10 cellular contexts compared by ENCODE assay signal in the genomic region with DNA sequence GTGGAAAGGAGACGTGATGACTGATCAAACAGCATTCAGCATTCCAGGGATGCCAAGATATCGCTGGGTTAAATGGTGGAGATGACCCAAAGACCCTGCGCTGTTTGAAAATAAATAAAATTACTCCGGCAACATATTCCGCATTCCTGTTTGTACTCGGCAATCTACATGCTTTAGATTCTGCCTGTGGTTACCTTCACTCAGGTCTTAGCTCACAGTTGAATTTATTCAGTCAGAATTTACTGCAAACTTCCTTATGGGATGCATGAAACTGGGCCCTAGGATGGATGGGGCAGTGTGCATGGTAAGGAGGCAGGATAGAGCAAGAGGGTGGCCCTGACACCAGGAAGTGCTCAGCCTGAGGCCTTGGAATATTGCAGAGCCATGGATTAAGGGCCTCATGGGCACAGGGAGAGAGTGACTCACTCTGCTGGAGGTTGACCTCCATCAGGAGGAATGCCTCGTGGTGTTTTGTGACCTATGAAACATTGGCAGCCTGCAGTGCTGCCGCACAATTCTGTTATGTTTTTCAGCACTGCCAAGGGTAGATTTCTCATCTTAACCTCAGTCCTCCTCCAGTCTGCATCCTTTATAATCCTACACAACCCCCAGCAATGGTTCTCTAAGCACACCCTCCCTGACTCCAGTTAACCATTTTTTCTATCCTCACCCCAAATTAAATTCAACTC.
A peak's percentile ranks its signal among the peaks of the same experiment; 100 is the strongest.
DNase-seq lines count a peak whose midpoint lies in the region; ATAC-seq, FAIRE-seq and TF ChIP-seq lines count a peak whose summit lies in the region.
"Had no signal": no experiment of that assay in that cellular context is flagged by ENCODE, and none has a peak within 500 bp of the region (broad histone marks: within the 10 kb centered on the region; RNA-seq: fewer than 3 reads in every experiment).

No MANE protein-coding gene starts in this region.

- H2AFZ ChIP-seq in HepG2 (ENCODE audit: low read length) = peak overlapping the region; percentile 11

- no peaks in the 10 kb centered on the region for H3K27me3 ChIP-seq in bronchial epithelial cell (ENCODE audit: control insufficient read depth, insufficient read depth, low read length)
- no peaks in the 10 kb centered on the region for H3K27me3 ChIP-seq in HepG2 (ENCODE audit: control insufficient read depth in 1 of 2, insufficient read depth in 2 of 2, low read length in 2 of 2)
- no peaks in the 10 kb centered on the region for H3K27me3 ChIP-seq in testis

- H3K36me3 Mint-ChIP-seq in activated naive CD8-positive, alpha-beta T cell treated with anti-CD3 and anti-CD28 coated beads, Interleukin-2, amount 50 U/mL, for 24 hours (ENCODE audit: low read depth) = no peaks in the 10 kb centered on the region

- TF ChIP-seq POLR2A in HepG2 (IDR thresholded peaks at IDR 0.05; ENCODE audit: insufficient read depth in 1 of 2, low read depth in 2 of 2, low read length in 2 of 2) (peak; percentile 29 to 47; a peak in 2 of 4 replicates), testis (IDR thresholded peaks at IDR 0.05) (no peak)

- no TSS peak for BruUV-seq in HepG2 (replicated peaks; lab: Mats Ljungman, UMichigan)

- intact Hi-C loops in HepG2 (cut with micrococcal nuclease; ENCODE audit: unreplicated experiment) = loop anchor here (2.0 to 10.0 kb wide), 2 partner anchors 37 to 137 kb away; no protein-coding TSS in a partner anchor
- intact Hi-C loops in testis (cut with DNase I; ENCODE audit: low total_unique reads) = no loop called here

- H3K27ac ChIP-seq in HepG2 (ENCODE audit: extremely low read length, insufficient read depth, low read length) (peak overlapping the region; percentile 57), testis (peak overlapping the region in 1 of 2 donors; percentile 69)

- H3K4me3 ChIP-seq in bronchial epithelial cell (ENCODE audit: low read depth, low read length) (no peak overlapping the region), HepG2 (replicated peaks in 1 of 3; ENCODE audit: insufficient read depth in 1 of 3, low read depth in 2 of 3, low read length in 3 of 3) (peak overlapping the region; percentile 0 to 6 (median 5); a peak in 3 of 6 replicates), testis (no peak overlapping the region)

- peak overlapping the region; percentile 59 for H3K4me2 ChIP-seq in HepG2 (ENCODE audit: low read depth, low read length)

- FAIRE-seq in bronchial epithelial cell (lab: Jason Lieb, UNC) (no peak), HepG2 (lab: Jason Lieb, UNC) (no peak)

- no peaks in the 10 kb centered on the region for H4K20me1 ChIP-seq in HepG2 (ENCODE audit: insufficient read depth, low read length)

- H3K4me1 Mint-ChIP-seq in activated naive CD8-positive, alpha-beta T cell treated with anti-CD3 and anti-CD28 coated beads, Interleukin-2, amount 50 U/mL, for 24 hours = no peaks in the 10 kb centered on the region

- H3K9ac ChIP-seq in HepG2 (ENCODE audit: insufficient read depth, low read depth, low read length) = peak overlapping the region; percentile 30

- in situ Hi-C loops in HepG2 (cut with HindIII; ENCODE audit: extremely low pct_ligation_motif_present, low pct_unique_long_range_greater_than_20kb) = no loop called here

- TF ChIP-seq CTCF in bronchial epithelial cell (IDR thresholded peaks at IDR 0.05; ENCODE audit: insufficient read depth, low read length, severe bottlenecking) (no peak), HepG2 (CRISPR knock-in tag; IDR thresholded peaks at IDR 0.05) (0 out of 2 replicates have a peak, but pooled peaks have one; percentile 12), testis (IDR thresholded peaks at IDR 0.05) (no peak)

- POLR2A ChIA-PET in HepG2 (lab: Yijun Ruan, JAX) = interaction anchor here (0.8 to 3.5 kb wide), 15 partner anchors 12 to 583 kb away, joined by 3 to 21 read pairs (median 4); partner anchors contain the start of gene IRS1

- H3K79me2 ChIP-seq in HepG2 (ENCODE audit: insufficient read depth, low read length) = no peaks in the 10 kb centered on the region

- CTCF ChIA-PET in HepG2 (lab: Yijun Ruan, JAX; ENCODE audit: low intra/inter-chr PET ratio, low total read pairs) = no interaction called here

- H3K4me3 Mint-ChIP-seq in activated naive CD8-positive, alpha-beta T cell treated with anti-CD3 and anti-CD28 coated beads, Interleukin-2, amount 50 U/mL, for 24 hours = no peak overlapping the region
- H3K4me3 Mint-ChIP-seq: stimulated activated naive CD8-positive, alpha-beta T cell treated with anti-CD3 and anti-CD28 coated beads, Interleukin-15, Interleukin-2, amounts not matched to agents 100 ng/mL and 50 ng/mL, for 24 hours had no signal

- peaks cover under 1% of the 10 kb centered on the region for H3K27me3 Mint-ChIP-seq in activated naive CD8-positive, alpha-beta T cell treated with anti-CD3 and anti-CD28 coated beads, Interleukin-2, amount 50 U/mL, for 24 hours

- DNase-seq in HS-5 (ENCODE audit: low read depth) (peak; percentile 74), bronchial epithelial cell (ENCODE audit: low read depth) (peak; percentile 70), HepG2 (ENCODE audit: low spot score) (peak; percentile 89), testis (peak; percentile 28), NCI-H2196 (lab: John Stamatoyannopoulos, UW; ENCODE audit: unreplicated experiment) (no peak)
- no peak for DNase-seq in activated CD8-positive, alpha-beta memory T cell treated with anti-CD3 and anti-CD28 coated beads for 24 hours
- no peak for DNase-seq in activated naive CD8-positive, alpha-beta T cell treated with anti-CD3 and anti-CD28 coated beads, Interleukin-2, amount 50 U/mL, for 24 hours
- DNase-seq: NCI-H1436 treated with DMSO at 0.1 percent for 48 hours had no signal

- no peak overlapping the region for H3K27ac Mint-ChIP-seq in activated naive CD8-positive, alpha-beta T cell treated with anti-CD3 and anti-CD28 coated beads, Interleukin-2, amount 50 U/mL, for 24 hours
- H3K27ac Mint-ChIP-seq: stimulated activated naive CD8-positive, alpha-beta T cell treated with anti-CD3 and anti-CD28 coated beads, Interleukin-15, Interleukin-2, amounts not matched to agents 100 ng/mL and 50 ng/mL, for 24 hours had no signal

- H3K9me3 ChIP-seq in HepG2 (ENCODE audit: low read length) = no peaks in the 10 kb centered on the region
- no peaks in the 10 kb centered on the region for H3K9me3 ChIP-seq in testis

- no peaks in the 10 kb centered on the region for H3K9me3 Mint-ChIP-seq in activated naive CD8-positive, alpha-beta T cell treated with anti-CD3 and anti-CD28 coated beads, Interleukin-2, amount 50 U/mL, for 24 hours

- H3K4me1 ChIP-seq in HepG2 (ENCODE audit: insufficient read depth, low read length) (peaks cover 27% of the 10 kb centered on the region), testis (no peaks in the 10 kb centered on the region)

- ATAC-seq in HepG2 (peak; percentile 99), HG02973 (IDR thresholded peaks at IDR 0.05; ENCODE audit: unreplicated experiment) (no peak)
- no peak for ATAC-seq in activated naive CD8-positive, alpha-beta T cell treated with anti-CD3 and anti-CD28 coated beads, Interleukin-2, amount 50 U/mL, for 24 hours

- no peaks in the 10 kb centered on the region for H3K36me3 ChIP-seq in bronchial epithelial cell (ENCODE audit: control insufficient read depth, insufficient read depth, low read length)
- H3K36me3 ChIP-seq in HepG2 (replicated peaks in 1 of 2; ENCODE audit: control insufficient read depth in 1 of 2, insufficient read depth in 2 of 2, low read length in 2 of 2) = no peaks in the 10 kb centered on the region
- no peaks in the 10 kb centered on the region for H3K36me3 ChIP-seq in testis (ENCODE audit: low read depth, missing control alignments)

- TF ChIP-seq EP300 in HepG2 (IDR thresholded peaks at IDR 0.05; ENCODE audit: low read depth in 2 of 2, low read length in 2 of 2) = peak in 1 of 2 experiments; percentile 58; a peak in 2 of 4 replicates
- TF ChIP-seq EP300 in HepG2 (CRISPR knock-in tag; IDR thresholded peaks at IDR 0.05; ENCODE audit: borderline replicate concordance) = peak; percentile 69; the same call in 1 of the 2 replicates

- no peak for TF ChIP-seq RAD21 in HepG2 (CRISPR knock-in tag; IDR thresholded peaks at IDR 0.05)

- 12% methylated on average over 8 of the region's 8 CpGs for WGBS in HepG2 (ENCODE audit: low lambda C conversion rate)
- 40 to 47% methylated on average over 8 of the region's 8 CpGs for WGBS in testis, 2 donors

TF ChIP-seq in HepG2, 621 proteins besides CTCF, POLR2A, EP300 and RAD21 (continues in another document):
- TF ChIP-seq POLR2AphosphoS5 (IDR thresholded peaks at IDR 0.05; ENCODE audit: low read depth, low read length) = no peak
- 0 out of 2 replicates have a peak, but pooled peaks have one; percentile 76 for TF ChIP-seq ZNF557 (CRISPR knock-in tag; IDR thresholded peaks at IDR 0.05)
- TF ChIP-seq NCOR1 (IDR thresholded peaks at IDR 0.05; ENCODE audit: borderline replicate concordance, low read length) = no peak
- TF ChIP-seq ZNF446 (CRISPR knock-in tag; IDR thresholded peaks at IDR 0.05) = no peak
- TF ChIP-seq ATF3 (CRISPR knock-in tag; IDR thresholded peaks at IDR 0.05) = peak; percentile 91
- TF ChIP-seq, protein P1, sequence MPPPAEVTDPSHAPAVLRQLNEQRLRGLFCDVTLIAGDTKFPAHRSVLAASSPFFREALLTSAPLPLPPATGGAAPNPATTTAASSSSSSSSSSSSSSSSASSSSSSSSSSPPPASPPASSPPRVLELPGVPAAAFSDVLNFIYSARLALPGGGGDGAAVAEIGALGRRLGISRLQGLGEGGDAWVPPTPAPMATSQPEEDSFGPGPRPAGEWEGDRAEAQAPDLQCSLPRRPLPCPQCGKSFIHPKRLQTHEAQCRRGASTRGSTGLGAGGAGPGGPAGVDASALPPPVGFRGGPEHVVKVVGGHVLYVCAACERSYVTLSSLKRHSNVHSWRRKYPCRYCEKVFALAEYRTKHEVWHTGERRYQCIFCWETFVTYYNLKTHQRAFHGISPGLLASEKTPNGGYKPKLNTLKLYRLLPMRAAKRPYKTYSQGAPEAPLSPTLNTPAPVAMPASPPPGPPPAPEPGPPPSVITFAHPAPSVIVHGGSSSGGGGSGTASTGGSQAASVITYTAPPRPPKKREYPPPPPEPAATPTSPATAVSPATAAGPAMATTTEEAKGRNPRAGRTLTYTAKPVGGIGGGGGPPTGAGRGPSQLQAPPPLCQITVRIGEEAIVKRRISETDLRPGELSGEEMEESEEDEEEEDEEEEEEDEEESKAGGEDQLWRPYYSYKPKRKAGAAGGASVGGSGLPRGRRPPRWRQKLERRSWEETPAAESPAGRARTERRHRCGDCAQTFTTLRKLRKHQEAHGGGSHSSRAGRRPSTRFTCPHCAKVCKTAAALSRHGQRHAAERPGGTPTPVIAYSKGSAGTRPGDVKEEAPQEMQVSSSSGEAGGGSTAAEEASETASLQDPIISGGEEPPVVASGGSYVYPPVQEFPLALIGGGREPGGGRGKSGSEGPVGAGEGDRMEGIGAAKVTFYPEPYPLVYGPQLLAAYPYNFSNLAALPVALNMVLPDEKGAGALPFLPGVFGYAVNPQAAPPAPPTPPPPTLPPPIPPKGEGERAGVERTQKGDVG (CRISPR knock-in tag; IDR thresholded peaks at IDR 0.05; ENCODE audit: borderline replicate concordance) = no peak
- TF ChIP-seq TOPORS (CRISPR knock-in tag; IDR thresholded peaks at IDR 0.05) = no peak
- peak; percentile 78; the same call in 1 of the 2 replicates for TF ChIP-seq ZNF335 (CRISPR knock-in tag; IDR thresholded peaks at IDR 0.05)

Comparison
In these comparisons a context has a peak if more than half of its experiments do, and no peak if none do; other contexts are left out.
1. DNase-seq: peak in HS-5 (single experiment), bronchial epithelial cell (single experiment), HepG2 (single experiment) and testis (single experiment); none in activated CD8-positive, alpha-beta memory T cell treated with anti-CD3 and anti-CD28 coated beads for 24 hours (single experiment), NCI-H2196 (single experiment) and activated naive CD8-positive, alpha-beta T cell treated with anti-CD3 and anti-CD28 coated beads, Interleukin-2, amount 50 U/mL, for 24 hours (single experiment).
2. H3K4me3 ChIP-seq: peak in HepG2 (3 of 3); none in bronchial epithelial cell (single experiment) and testis (0 of 2).